In the genomic region with DNA sequence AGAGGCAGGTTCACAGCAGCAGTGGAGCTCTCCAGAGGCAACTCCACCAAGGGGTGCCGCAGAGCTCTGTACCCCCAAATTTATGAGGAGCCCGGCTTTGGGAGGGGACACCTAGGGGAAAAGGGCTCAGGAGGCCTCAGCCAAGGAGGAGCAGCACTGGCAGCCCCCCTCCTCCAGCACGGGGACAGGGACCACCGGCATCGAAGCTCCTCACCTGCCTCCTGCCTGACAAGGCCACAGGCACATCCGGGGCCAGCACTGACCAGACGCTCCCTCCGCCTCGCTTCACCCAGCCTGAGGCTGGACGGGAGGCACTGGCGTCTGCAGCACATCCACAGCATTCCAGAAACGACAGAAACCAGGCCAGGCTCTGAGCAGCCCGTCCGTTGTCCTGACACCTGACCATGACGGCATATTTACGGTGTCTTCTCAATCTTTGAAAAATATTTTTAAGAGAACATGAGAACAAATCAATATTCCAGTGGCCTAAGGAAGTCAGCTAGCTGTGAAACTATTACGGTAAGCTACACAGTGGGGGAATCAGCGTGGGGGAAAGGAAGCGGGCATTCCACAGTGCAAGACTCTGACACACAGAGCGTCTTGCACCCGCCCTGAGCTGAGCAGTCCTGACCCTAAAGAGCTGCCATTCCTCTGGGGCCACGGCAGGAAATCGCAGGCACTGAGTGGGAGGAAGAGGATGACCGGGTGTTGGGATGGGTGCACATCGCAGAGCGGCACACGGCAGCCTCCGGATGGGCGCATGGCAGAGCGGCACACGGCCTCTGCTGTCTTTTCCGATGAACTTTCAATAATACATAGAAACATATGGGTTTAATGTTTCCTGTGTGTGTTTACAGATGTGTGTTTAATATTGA, we compare ENCODE assay signal across 12 cellular contexts. TPM values are rescaled to one million over a fixed set of nuclear protein-coding genes. Genes with fewer than 3 reads are reported as not detected.
A peak's percentile ranks its signal among the peaks of the same experiment; 100 is the strongest.
DNase-seq lines count a peak whose midpoint lies in the region; ATAC-seq and TF ChIP-seq lines count a peak whose summit lies in the region.
"Had no signal": no experiment of that assay in that cellular context is flagged by ENCODE, and none has a peak within 500 bp of the region (broad histone marks: within the 10 kb centered on the region; RNA-seq: fewer than 3 reads in every experiment).

No MANE protein-coding gene starts in this region.

- H3K4me3 Mint-ChIP-seq in mesothelial cell of epicardium = no peak overlapping the region

- H3K4me1 Mint-ChIP-seq in mesothelial cell of epicardium = peaks cover 18% of the 10 kb centered on the region

- in situ Hi-C loops in brain microvascular endothelial cell (cut with HindIII; ENCODE audit: low pct_ligation_motif_present, low sequenced_read_pairs) = no loop called here

- DNase-seq in activated T-cell treated with anti-CD3 and anti-CD28 coated beads, Interleukin-2, amount 50 U/mL, for 1 hour = peak; percentile 15
- DNase-seq in activated T-cell treated with anti-CD3 and anti-CD28 coated beads for 4 hours (no peak), brain microvascular endothelial cell (no peak), mesothelial cell of epicardium (ENCODE audit: low spot score in 2 of 2, unreplicated experiment in 2 of 2) (no peak), hypothalamus (lab: John Stamatoyannopoulos, UW) (no peak), RPMI8226 (no peak)
- DNase-seq: midbrain, thyroid gland had no signal

- no peaks in the 10 kb centered on the region for H3K9me3 ChIP-seq in stomach smooth muscle (ENCODE audit: control insufficient read depth in 2 of 2, low read length in 2 of 2)
- H3K9me3 ChIP-seq: thyroid gland had no signal

- H3K36me3 ChIP-seq in brain microvascular endothelial cell (replicated peaks) (peaks cover 2% of the 10 kb centered on the region), stomach smooth muscle (ENCODE audit: control insufficient read depth in 2 of 2, insufficient read depth in 2 of 2, low read length in 2 of 2) (no peaks in the 10 kb centered on the region)
- H3K36me3 ChIP-seq: HAP-1, thyroid gland had no signal

- H3K27me3 ChIP-seq in brain microvascular endothelial cell (replicated peaks) (no peaks in the 10 kb centered on the region), stomach smooth muscle (ENCODE audit: control insufficient read depth in 1 of 2, insufficient read depth in 2 of 2, low read length in 2 of 2) (no peaks in the 10 kb centered on the region)
- H3K27me3 ChIP-seq: thyroid gland had no signal

- H3K4me3 ChIP-seq in brain microvascular endothelial cell (ENCODE audit: low read depth, low read length) (no peak overlapping the region), stomach smooth muscle (ENCODE audit: low read length in 2 of 2) (no peak overlapping the region)
- H3K4me3 ChIP-seq: HAP-1, thyroid gland had no signal

- no peaks in the 10 kb centered on the region for H3K36me3 Mint-ChIP-seq in mesothelial cell of epicardium

- TF ChIP-seq CTCF in brain microvascular endothelial cell (IDR thresholded peaks at IDR 0.05; ENCODE audit: low read depth, low read length, missing control alignments) (no peak), mesothelial cell of epicardium (IDR thresholded peaks at IDR 0.05; ENCODE audit: unreplicated experiment) (no peak)

- peaks cover 53% of the 10 kb centered on the region for H3K4me1 ChIP-seq in stomach smooth muscle (ENCODE audit: control insufficient read depth, insufficient read depth, low read length)
- H3K4me1 ChIP-seq: HAP-1 had no signal

- no peak for ATAC-seq in GM21390 (IDR thresholded peaks at IDR 0.05; ENCODE audit: unreplicated experiment)
- ATAC-seq: activated CD4-positive, CD25-positive, alpha-beta regulatory T cell treated with anti-CD3 and anti-CD28 coated beads, Interleukin-2, amount 50 U/mL, for 24 hours had no signal

- H3K27ac ChIP-seq in brain microvascular endothelial cell = peak overlapping the region; percentile 26
- peak overlapping the region; percentile 37 for H3K27ac ChIP-seq in stomach smooth muscle (ENCODE audit: low read length)
- H3K27ac ChIP-seq: thyroid gland had no signal

- H3K9me3 Mint-ChIP-seq in mesothelial cell of epicardium = no peaks in the 10 kb centered on the region

- H3K27me3 Mint-ChIP-seq in mesothelial cell of epicardium (ENCODE audit: low read depth) = peaks cover 2% of the 10 kb centered on the region

- peak overlapping the region; percentile 59 for H3K27ac Mint-ChIP-seq in mesothelial cell of epicardium

- H3K9ac ChIP-seq in stomach smooth muscle (ENCODE audit: low read length in 2 of 2) = peak overlapping the region in 1 of 2 donors; percentile 29

RNA-seq across cellular contexts. Expression of gene RASA3, which starts 26.8 kb away (rescaled TPM):
- total RNA-seq in mesothelial cell of epicardium = 13.5 to 14.6 TPM (median 13.7 TPM) in 3 replicates
